In the genomic region with DNA sequence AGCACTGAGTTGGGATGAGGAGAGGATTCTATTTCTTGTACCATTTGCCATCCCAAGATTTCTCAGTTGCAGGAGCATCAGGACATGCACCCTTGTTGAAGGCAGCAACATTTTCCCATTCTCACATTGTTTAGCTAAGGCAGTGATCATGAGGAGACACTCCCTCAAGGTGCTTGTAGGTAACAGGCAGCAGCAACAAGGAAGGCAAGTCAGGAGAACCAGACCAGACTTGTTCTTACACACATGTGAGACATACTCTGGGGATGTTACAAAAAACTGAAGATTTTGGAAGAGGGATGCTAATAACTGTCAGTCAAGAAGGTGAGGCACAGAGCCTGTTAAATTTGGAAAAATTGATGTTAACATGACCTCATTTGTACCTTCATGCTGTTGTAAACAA, we compare ENCODE assay signal across 25 cellular contexts. TPM values are rescaled to one million over a fixed set of nuclear protein-coding genes. Genes with fewer than 3 reads are reported as not detected.
"Had no signal": no experiment of that assay in that cellular context is flagged by ENCODE, and none has a peak within 500 bp of the region (broad histone marks: within the 10 kb centered on the region; RNA-seq: fewer than 3 reads in every experiment).

No MANE protein-coding gene starts in this region.

- H3K4me1 Mint-ChIP-seq: IgD-negative memory B cell had no signal

- H3K27me3 Mint-ChIP-seq: IgD-negative memory B cell had no signal

- H3K36me3 ChIP-seq: SJSA1 had no signal

- H3K27me3 ChIP-seq: SJSA1 had no signal

- H3K4me3 Mint-ChIP-seq: IgD-negative memory B cell had no signal

- H3K4me2 ChIP-seq: KMS-11 had no signal

- H3K4me3 ChIP-seq: K562, SJSA1, SK-N-MC had no signal

- H3K9me3 ChIP-seq: SJSA1 had no signal

- H3K9me3 Mint-ChIP-seq: IgD-negative memory B cell had no signal

- H3K9ac ChIP-seq: KMS-11 had no signal

- ATAC-seq: K562 had no signal

- DNase-seq: Kasumi-1, MV-4-11, NCI-H1048, NCI-H1105, NCI-H1417, NCI-H1436 treated with DMSO at 0.1 percent for 48 hours, NCI-H1694, NCI-H187 treated with DMSO at 0.1 percent for 48 hours, NCI-H2029 treated with DMSO at 0.1 percent for 48 hours, NCI-H2171, NCI-H446, NCI-H510A, NCI-H524 treated with DMSO at 0.1 percent for 48 hours, NCI-H69, NCI-H774, Right ventricle myocardium superior, RPMI8226, SIG-M5 had no signal

- H3K27ac ChIP-seq: HL-60, KMS-11, SJSA1, SK-N-MC had no signal

- H3K36me3 Mint-ChIP-seq: IgD-negative memory B cell had no signal

- H3K27ac Mint-ChIP-seq: IgD-negative memory B cell had no signal

RNA-seq across cellular contexts. Expression of gene HPGDS, which starts 15.5 kb away (rescaled TPM):
- total RNA-seq: MCF 10A, SJSA1 had no signal
